14 cellular contexts compared by ENCODE assay signal in genomic region chr9:5688109-5688508, GRCh38. TPM values are rescaled to one million over a fixed set of nuclear protein-coding genes. Genes with fewer than 3 reads are reported as not detected.
A peak's percentile ranks its signal among the peaks of the same experiment; 100 is the strongest.
DNase-seq lines count a peak whose midpoint lies in the region; ATAC-seq, FAIRE-seq and TF ChIP-seq lines count a peak whose summit lies in the region.
"Had no signal": no experiment of that assay in that cellular context is flagged by ENCODE, and none has a peak within 500 bp of the region (broad histone marks: within the 10 kb centered on the region; RNA-seq: fewer than 3 reads in every experiment).

No MANE protein-coding gene starts in this region.

- H3K9me3 Mint-ChIP-seq in activated CD4-positive, alpha-beta memory T cell treated with anti-CD3 and anti-CD28 coated beads for 36 hours, result peaks cover 2% of the 10 kb centered on the region

- TF ChIP-seq POLR2A in K562 (conservative IDR thresholded peaks at IDR 0.05), result no peak

- H3K27me3 ChIP-seq in K562 (ENCODE audit: control insufficient read depth in 2 of 2, insufficient read depth in 2 of 2, low read length in 2 of 2), result no peaks in the 10 kb centered on the region
- H3K27me3 ChIP-seq: body of pancreas had no signal

- no peaks in the 10 kb centered on the region for H4K20me1 ChIP-seq in K562 (replicated peaks; ENCODE audit: control insufficient read depth, insufficient read depth, low read length)

- POLR2A ChIA-PET in K562 (lab: Yijun Ruan, JAX), result no interaction called here
- POLR2A ChIA-PET in activated CD4-positive, alpha-beta memory T cell treated with anti-CD3 and anti-CD28 coated beads for 36 hours (lab: Charles Lee), result no interaction called here

- peaks cover 0 to 4% of the 10 kb centered on the region in 2 experiments; a peak in 1 of 5 replicates for H3K4me1 ChIP-seq in K562 (replicated peaks in 1 of 2; ENCODE audit: control insufficient read depth in 2 of 2, insufficient read depth in 2 of 2, low read length in 2 of 2)
- H3K4me1 ChIP-seq: body of pancreas had no signal

- DNase-seq in DMS79 treated with DMSO at 0.1 percent for 48 hours (lab: John Stamatoyannopoulos, UW) (peak; percentile 60), HT1080 (ENCODE audit: low read depth) (peak; percentile 10), K562 (ENCODE audit: extremely low read depth in 1 of 4, low spot score in 3 of 4) (peak; percentile 9 to 73 (median 22)), kidney glomerular epithelial cell (lab: John Stamatoyannopoulos, UW) (peak; percentile 55), NK-92 (lab: John Stamatoyannopoulos, UW; ENCODE audit: unreplicated experiment) (no peak)
- DNase-seq in activated CD4-positive, alpha-beta memory T cell treated with anti-CD3 and anti-CD28 coated beads for 36 hours, result no peak
- DNase-seq: activated CD8-positive, alpha-beta memory T cell treated with anti-CD3 and anti-CD28 coated beads for 24 hours; activated effector memory CD4-positive, alpha-beta T cell treated with anti-CD3 and anti-CD28 coated beads, Interleukin-2, amount 50 U/mL, for 16 hours; body of pancreas; left ventricle myocardium inferior; naive B cell had no signal

- no peak for TF ChIP-seq CTCF in K562 (IDR thresholded peaks at IDR 0.05 in 2 of 3, conservative IDR thresholded peaks at IDR 0.05 in 1 of 3; ENCODE audit: insufficient read depth in 2 of 3, low read depth in 1 of 3, low read length in 3 of 3)

- BruUV-seq in K562 (replicated peaks; lab: Mats Ljungman, UMichigan), result no TSS peak

- WGBS in K562 (ENCODE audit: insufficient coverage, low coverage, missing lambda C conversion rate), result 0% methylated on average over 1 of the region's 1 CpG

- H3K9me3 ChIP-seq in K562 (replicated peaks; ENCODE audit: control insufficient read depth, insufficient read depth, low read depth, low read length), result no peaks in the 10 kb centered on the region
- H3K9me3 ChIP-seq: body of pancreas had no signal

- H3K4me2 ChIP-seq in K562 (ENCODE audit: insufficient read depth, low read length), result no peak overlapping the region

- peak; percentile 89 for FAIRE-seq in K562 (lab: Jason Lieb, UNC)

- H2AFZ ChIP-seq in K562 (ENCODE audit: low read depth, low read length), result no peak overlapping the region

- H3K4me3 Mint-ChIP-seq in activated CD4-positive, alpha-beta memory T cell treated with anti-CD3 and anti-CD28 coated beads for 36 hours, result no peak overlapping the region
- H3K4me3 Mint-ChIP-seq: naive B cell had no signal

- CTCF ChIA-PET in K562 (lab: Yijun Ruan, JAX; ENCODE audit: low intra/inter-chr PET ratio), result no interaction called here
- CTCF ChIA-PET in activated CD4-positive, alpha-beta memory T cell treated with anti-CD3 and anti-CD28 coated beads for 36 hours (lab: Charles Lee), result no interaction called here

- no peak overlapping the region for H3K9ac ChIP-seq in K562 (ENCODE audit: insufficient read depth in 1 of 2, low read depth in 2 of 2, low read length in 2 of 2)

- H3K27ac Mint-ChIP-seq in activated CD4-positive, alpha-beta memory T cell treated with anti-CD3 and anti-CD28 coated beads for 36 hours, result no peak overlapping the region

- H3K9me1 ChIP-seq in K562 (ENCODE audit: control insufficient read depth, insufficient read depth, low read length), result peaks cover 3% of the 10 kb centered on the region

- H3K4me3 ChIP-seq in K562, result no peak overlapping the region
- H3K4me3 ChIP-seq: body of pancreas, left ventricle myocardium inferior, thoracic aorta had no signal

- H3K36me3 Mint-ChIP-seq in activated CD4-positive, alpha-beta memory T cell treated with anti-CD3 and anti-CD28 coated beads for 36 hours, result peaks cover 17% of the 10 kb centered on the region

- no peak for TF ChIP-seq RAD21 in K562 (CRISPR knock-in tag; conservative IDR thresholded peaks at IDR 0.05 in 1 of 2, IDR thresholded peaks at IDR 0.05 in 1 of 2)

- ATAC-seq in K562 (peak; percentile 74), esophagus mucosa (no peak), HG02759 (IDR thresholded peaks at IDR 0.05; ENCODE audit: unreplicated experiment) (no peak)
- ATAC-seq: body of pancreas had no signal

- in situ Hi-C loops in K562 (cut with MboI), result no loop called here

- H3K79me2 ChIP-seq in K562 (ENCODE audit: control insufficient read depth, insufficient read depth, low read length), result peaks cover 26% of the 10 kb centered on the region

- H3K4me1 Mint-ChIP-seq in activated CD4-positive, alpha-beta memory T cell treated with anti-CD3 and anti-CD28 coated beads for 36 hours (ENCODE audit: low read depth), result peaks cover 8% of the 10 kb centered on the region

- intact Hi-C loops in K562 (cut with micrococcal nuclease), result no loop called here
- intact Hi-C loops in activated CD4-positive, alpha-beta memory T cell treated with anti-CD3 and anti-CD28 coated beads for 36 hours (cut with micrococcal nuclease), result no loop called here

- H3K27me3 Mint-ChIP-seq in activated CD4-positive, alpha-beta memory T cell treated with anti-CD3 and anti-CD28 coated beads for 36 hours, result no peaks in the 10 kb centered on the region
- H3K27me3 Mint-ChIP-seq: naive B cell had no signal

- TF ChIP-seq EP300 in K562 (IDR thresholded peaks at IDR 0.05; ENCODE audit: low read length), result no peak

- no peaks in the 10 kb centered on the region for H3K36me3 ChIP-seq in K562 (ENCODE audit: control insufficient read depth, insufficient read depth, low read length)
- H3K36me3 ChIP-seq: thoracic aorta had no signal

- H3K27ac ChIP-seq in K562 (ENCODE audit: extremely low read depth, low read depth, low read length), result peak overlapping the region; percentile 48; the same call in 1 of the 3 replicates
- H3K27ac ChIP-seq: body of pancreas, left ventricle myocardium inferior, thoracic aorta had no signal

TF ChIP-seq in K562, 482 proteins besides CTCF, POLR2A, EP300 and RAD21 (continues in another document):
- TF ChIP-seq ARID1B (IDR thresholded peaks at IDR 0.05), result 0 out of 2 replicates have a peak, but pooled peaks have one; percentile 41
- TF ChIP-seq NFIC (IDR thresholded peaks at IDR 0.05), result peak; percentile 86
- no peak for TF ChIP-seq GABPA (tag; conservative IDR thresholded peaks at IDR 0.05; ENCODE audit: low read depth)

RNA-seq across cellular contexts. Expression of gene RIC1, which starts 59.2 kb away (rescaled TPM):
- 13.2 and 14.4 TPM in 2 replicates for total RNA-seq in HT1080 (2014; rRNA removed; shearing (Covaris generic))
- polyA plus RNA-seq in HT1080 (2015; cell fraction: cytosol; rRNA removed), result 10.9 and 14.1 TPM in 2 replicates
- 35.8 and 38.5 TPM in 2 replicates for polyA plus RNA-seq in HT1080 (2015; cell fraction: nucleus; rRNA removed)
- total RNA-seq in K562 (2011; cell fraction: chromatin; rRNA removed; ENCODE audit: low replicate concordance), result 52.2 and 109 TPM in 2 replicates
- total RNA-seq in K562 (2011; cell fraction: nucleolus; rRNA removed), result 26.7 and 28.7 TPM in 2 replicates
- 44.5 and 49.4 TPM in 2 replicates for total RNA-seq in K562 (2011; cell fraction: nucleoplasm; rRNA removed)
- total RNA-seq in K562 (2014; rRNA removed) (13.0 and 14.7 TPM in 2 replicates), K562 (2014; rRNA removed; fragmentation: Illumina TruSeq; extraction: Trizol) (16.6 and 18.8 TPM in 2 replicates), K562 (2015; rRNA removed; fragmentation: Illumina TruSeq; extraction: Trizol) (16.9 and 17.0 TPM in 2 replicates), K562 (2021) (14.0 and 16.9 TPM in 2 replicates), esophagus mucosa (14.1 TPM)
- polyA plus RNA-seq in K562 (2011; rRNA removed) (25.8 TPM in 2 replicates), K562 (2014; fragmentation: Illumina TruSeq; extraction: Trizol) (13.5 and 15.0 TPM in 2 replicates), K562 (2014; fragmentation: Nextera tagmentation; extraction: Ambion mirVana) (1 to 10 TPM; 3.2 to 4.2 TPM), K562 (2014; rRNA removed) (10.9 and 14.1 TPM in 2 replicates)
- polyA plus RNA-seq in K562 (2011; cell fraction: cytosol; rRNA removed), result 11.2 and 19.1 TPM in 2 replicates
- polyA plus RNA-seq in K562 (2011; cell fraction: nucleus; rRNA removed), result 58.8 and 71.9 TPM in 2 replicates
- polyA plus RNA-seq in K562 (2012), result 8.3 and 8.5 TPM in 2 replicates
- 62.1 and 64.1 TPM in 2 replicates for polyA minus RNA-seq in K562 (2011; rRNA and poly(A)+ RNA removed)
- 17.9 and 20.6 TPM in 2 replicates for polyA minus RNA-seq in K562 (2011; cell fraction: cytosol; rRNA and poly(A)+ RNA removed)
- 53.4 and 84.0 TPM in 2 replicates for polyA minus RNA-seq in K562 (2011; cell fraction: nucleus; rRNA and poly(A)+ RNA removed)
- total RNA-seq in activated CD4-positive, alpha-beta memory T cell treated with anti-CD3 and anti-CD28 coated beads for 36 hours, result 10 to 100 TPM; 14.1 to 15.0 TPM

Comparison
In these comparisons a context has a peak if more than half of its experiments do, and no peak if none do; other contexts are left out.
1. DNase-seq: peak in DMS79 treated with DMSO at 0.1 percent for 48 hours (single experiment), HT1080 (single experiment), K562 (4 of 4) and kidney glomerular epithelial cell (single experiment); none in NK-92 (single experiment) and activated CD4-positive, alpha-beta memory T cell treated with anti-CD3 and anti-CD28 coated beads for 36 hours (single experiment).